In genomic region chr9:20552874-20553624, GRCh38 we compare ENCODE assay signal across 8 cellular contexts.
A peak's percentile ranks its signal among the peaks of the same experiment; 100 is the strongest.
DNase-seq lines count a peak whose midpoint lies in the region; ATAC-seq and TF ChIP-seq lines count a peak whose summit lies in the region.

No MANE protein-coding gene starts in this region.

- H3K27me3 ChIP-seq in DOHH2 (ENCODE audit: control insufficient read depth, low read length) = no peaks in the 10 kb centered on the region
- no peaks in the 10 kb centered on the region for H3K27me3 ChIP-seq in mesenchymal stem cell (ENCODE audit: control insufficient read depth in 1 of 2, insufficient read depth in 1 of 2, low read length in 2 of 2)

- no peaks in the 10 kb centered on the region for H3K27me3 Mint-ChIP-seq in activated CD4-positive, alpha-beta memory T cell treated with anti-CD3 and anti-CD28 coated beads for 36 hours

- no peak overlapping the region for H4K8ac ChIP-seq in mesenchymal stem cell (ENCODE audit: low read length)

- intact Hi-C loops in activated CD4-positive, alpha-beta memory T cell treated with anti-CD3 and anti-CD28 coated beads for 36 hours (cut with micrococcal nuclease) = loop anchor here (1.0 to 10.0 kb wide), 2 partner anchors 9 to 782 kb away; partner anchors contain the start of gene KLHL9

- H4K91ac ChIP-seq in mesenchymal stem cell (ENCODE audit: low read length) = no peak overlapping the region

- no peaks in the 10 kb centered on the region for H4K20me1 ChIP-seq in DOHH2 (ENCODE audit: control insufficient read depth, insufficient read depth, low read depth, low read length)

- H3K4me1 Mint-ChIP-seq in activated CD4-positive, alpha-beta memory T cell treated with anti-CD3 and anti-CD28 coated beads for 36 hours (ENCODE audit: low read depth) = peaks cover 66% of the 10 kb centered on the region

- H3K9me3 Mint-ChIP-seq in activated CD4-positive, alpha-beta memory T cell treated with anti-CD3 and anti-CD28 coated beads for 36 hours = no peaks in the 10 kb centered on the region

- H3K36me3 Mint-ChIP-seq in activated CD4-positive, alpha-beta memory T cell treated with anti-CD3 and anti-CD28 coated beads for 36 hours = no peaks in the 10 kb centered on the region

- WGBS in mesenchymal stem cell = 87% methylated on average over 4 of the region's 4 CpGs

- H2AK5ac ChIP-seq in mesenchymal stem cell (ENCODE audit: low read length, severe bottlenecking) = peak overlapping the region; percentile 57

- peak overlapping the region; percentile 5 for H3K4me3 Mint-ChIP-seq in activated CD4-positive, alpha-beta memory T cell treated with anti-CD3 and anti-CD28 coated beads for 36 hours

- H3K4me3 ChIP-seq in DOHH2 (ENCODE audit: low read length) (no peak overlapping the region), mesenchymal stem cell (ENCODE audit: insufficient read depth in 1 of 2, low read depth in 1 of 2, low read length in 2 of 2) (no peak overlapping the region)

- POLR2A ChIA-PET in activated CD4-positive, alpha-beta memory T cell treated with anti-CD3 and anti-CD28 coated beads for 36 hours (lab: Charles Lee) = interaction anchor here (2.3 kb wide), 1 partner anchor 69 kb away, joined by 12 read pairs; the partner anchor contains the start of gene MLLT3

- H3K4ac ChIP-seq in mesenchymal stem cell (ENCODE audit: low read depth in 1 of 2, low read length in 2 of 2) = peak overlapping the region in 1 of 2 experiments; percentile 51

- H3K27ac ChIP-seq in DOHH2 (ENCODE audit: low read depth, low read length) (no peak overlapping the region), mesenchymal stem cell (ENCODE audit: low read length, poor library complexity, severe bottlenecking) (peak overlapping the region; percentile 11), caudate nucleus (ENCODE audit: low read depth, low read length) (no peak overlapping the region)

- H2AFZ ChIP-seq in mesenchymal stem cell (ENCODE audit: low read depth, low read length) = no peak overlapping the region

- no peak overlapping the region for H3K23ac ChIP-seq in mesenchymal stem cell (ENCODE audit: low read length in 2 of 2)

- peak overlapping the region; percentile 15 for H3K27ac Mint-ChIP-seq in activated CD4-positive, alpha-beta memory T cell treated with anti-CD3 and anti-CD28 coated beads for 36 hours

- peaks cover 11% of the 10 kb centered on the region for H3K79me1 ChIP-seq in mesenchymal stem cell (replicated peaks; ENCODE audit: low read length, poor library complexity, severe bottlenecking)

- no peak overlapping the region for H3K18ac ChIP-seq in mesenchymal stem cell (ENCODE audit: low read depth in 1 of 2, low read length in 2 of 2)

- no peak overlapping the region for H3K14ac ChIP-seq in mesenchymal stem cell (ENCODE audit: low read length in 2 of 2)

- no peaks in the 10 kb centered on the region for H3F3A ChIP-seq in DOHH2 (ENCODE audit: control insufficient read depth, insufficient read depth)

- CTCF ChIA-PET in activated CD4-positive, alpha-beta memory T cell treated with anti-CD3 and anti-CD28 coated beads for 36 hours (lab: Charles Lee) = interaction anchor here (0.6 to 1.3 kb wide), 6 partner anchors 28 to 612 kb away, joined by 3 to 6 read pairs (median 4); partner anchors contain the start of gene MLLT3

- no peak overlapping the region for H3K9ac ChIP-seq in mesenchymal stem cell (ENCODE audit: low read length)

- no peak overlapping the region for H2BK120ac ChIP-seq in mesenchymal stem cell (ENCODE audit: low read depth, low read length)

- H3K36me3 ChIP-seq in DOHH2 (ENCODE audit: control insufficient read depth, low read length) (no peaks in the 10 kb centered on the region), mesenchymal stem cell (ENCODE audit: control insufficient read depth in 1 of 2, insufficient read depth in 2 of 2, low read depth in 1 of 2, low read length in 2 of 2) (no peaks in the 10 kb centered on the region)

- H3K4me1 ChIP-seq in DOHH2 (ENCODE audit: control insufficient read depth, low read length) (no peaks in the 10 kb centered on the region), mesenchymal stem cell (ENCODE audit: control insufficient read depth, insufficient read depth, low read depth, low read length) (peaks cover 5% of the 10 kb centered on the region)

- no peaks in the 10 kb centered on the region for H3K9me2 ChIP-seq in DOHH2 (replicated peaks; ENCODE audit: control insufficient read depth, low read length)

- peak; percentile 37 for TF ChIP-seq CTCF in DOHH2 (IDR thresholded peaks at IDR 0.05; ENCODE audit: low read depth, low read length, poor library complexity, severe bottlenecking)

- no peak for DNase-seq in activated CD4-positive, alpha-beta memory T cell treated with anti-CD3 and anti-CD28 coated beads for 36 hours
- DNase-seq in mesenchymal stem cell = peak; percentile 16
- no peak for DNase-seq in mesenteric fat pad (ENCODE audit: low spot score)
- DNase-seq in NCI-H345 treated with DMSO at 0.1 percent for 48 hours (lab: John Stamatoyannopoulos, UW; ENCODE audit: unreplicated experiment) = no peak
- DNase-seq in caudate nucleus (lab: John Stamatoyannopoulos, UW) = no peak

- no peak overlapping the region for H2BK5ac ChIP-seq in mesenchymal stem cell (ENCODE audit: low read depth, low read length, poor library complexity, severe bottlenecking)

- ATAC-seq in GM21825 (IDR thresholded peaks at IDR 0.05; ENCODE audit: unreplicated experiment) (peak; percentile 45), HG02938 (IDR thresholded peaks at IDR 0.05; ENCODE audit: unreplicated experiment) (no peak)

- H3K9me3 ChIP-seq in DOHH2 (ENCODE audit: control insufficient read depth, insufficient read depth, low read length) = no peaks in the 10 kb centered on the region
- H3K9me3 ChIP-seq in mesenchymal stem cell (ENCODE audit: control insufficient read depth, low read length) = no peaks in the 10 kb centered on the region

- no peak overlapping the region for H2BK12ac ChIP-seq in mesenchymal stem cell (ENCODE audit: low read length in 2 of 2)

- H3K79me2 ChIP-seq in DOHH2 (ENCODE audit: control insufficient read depth, low read length) = no peaks in the 10 kb centered on the region

- no peak overlapping the region for H2BK15ac ChIP-seq in mesenchymal stem cell (ENCODE audit: low read depth, poor library complexity, severe bottlenecking)

- H3K4me2 ChIP-seq in DOHH2 (ENCODE audit: low read length) (no peak overlapping the region), mesenchymal stem cell (ENCODE audit: low read length, poor library complexity, severe bottlenecking) (no peak overlapping the region)
